12 cellular contexts compared by ENCODE assay signal in genomic region chr13:33341861-33342452, GRCh38.
"Had no signal": no experiment of that assay in that cellular context is flagged by ENCODE, and none has a peak within 500 bp of the region (broad histone marks: within the 10 kb centered on the region; RNA-seq: fewer than 3 reads in every experiment).

No MANE protein-coding gene starts in this region.

- DNase-seq: activated CD4-positive, alpha-beta T cell treated with anti-CD3 and anti-CD28 coated beads for 36 hours; activated CD4-positive, alpha-beta T cell treated with anti-CD3 and anti-CD28 coated beads, Interleukin-2, amount 50 U/mL, for 48 hours; activated naive CD4-positive, alpha-beta T cell treated with Interleukin-2 at 50 U/mL for 16 hours; central memory CD4-positive, alpha-beta T cell; dorsolateral prefrontal cortex; foreskin fibroblast; left cardiac atrium; posterior cingulate gyrus; stimulated activated CD4-positive, alpha-beta T cell treated with anti-CD3 and anti-CD28 coated beads, Interleukin-12 subunit alpha, Interleukin-12 subunit beta, amount 100 ng/mL, for 4 hours; stimulated activated CD4-positive, alpha-beta T cell treated with anti-CD3 and anti-CD28 coated beads, Interleukin-1b, Interleukin-23, amount 100 ng/mL, for 48 hours; stimulated activated naive CD4-positive, alpha-beta T cell treated with Interleukin-2 at 50 U/mL for 16 hours; tibial artery had no signal
